ENCODE assay signal across 8 cellular contexts in the genomic region with DNA sequence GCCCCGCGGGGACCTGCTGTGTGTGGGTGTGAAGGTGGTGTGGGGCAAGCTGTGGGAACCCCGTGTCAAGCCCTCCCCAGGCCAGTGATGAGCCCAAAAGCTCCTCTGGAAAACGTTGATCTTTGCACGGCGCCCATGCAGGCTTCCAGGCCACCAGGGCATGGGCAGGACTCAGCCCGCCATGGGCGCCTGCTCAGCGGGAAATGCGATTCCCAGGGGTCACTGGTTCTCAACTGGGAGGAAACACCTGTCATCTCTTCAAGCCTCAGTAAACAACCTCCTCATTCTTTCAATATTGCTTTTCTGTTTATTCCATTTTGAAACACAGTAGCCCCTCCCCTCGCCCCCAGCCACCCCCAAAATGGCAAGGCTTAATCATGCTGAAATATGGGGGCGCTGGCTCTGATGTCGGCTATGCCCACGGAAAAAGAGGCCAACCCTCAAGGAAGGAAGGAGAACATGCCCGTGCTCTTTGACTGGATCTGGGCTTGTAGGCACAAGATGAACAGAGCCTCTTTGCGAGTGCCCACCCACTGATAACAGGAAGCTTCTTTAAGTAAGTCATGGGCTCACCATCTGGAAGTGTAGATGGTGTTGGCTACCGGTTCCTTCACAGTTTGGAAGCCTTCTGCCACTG. TPM values are rescaled to one million over a fixed set of nuclear protein-coding genes. Genes with fewer than 3 reads are reported as not detected.
DNase-seq lines count a peak whose midpoint lies in the region; ATAC-seq and TF ChIP-seq lines count a peak whose summit lies in the region.

No MANE protein-coding gene starts in this region.

- H3F3A ChIP-seq in DOHH2 (ENCODE audit: control insufficient read depth, insufficient read depth): peaks cover 15% of the 10 kb centered on the region

- H3K4me1 ChIP-seq in DOHH2 (ENCODE audit: control insufficient read depth, low read length) (peaks cover 74% of the 10 kb centered on the region), sigmoid colon (peaks cover 0 to 15% (median 11%) of the 10 kb centered on the region in 4 donors)

- H3K9me3 ChIP-seq in DOHH2 (ENCODE audit: control insufficient read depth, insufficient read depth, low read length): no peaks in the 10 kb centered on the region
- H3K9me3 ChIP-seq in sigmoid colon: no peaks in the 10 kb centered on the region

- no peak for TF ChIP-seq POLR2A in sigmoid colon (IDR thresholded peaks at IDR 0.05)

- intact Hi-C loops in sigmoid colon (cut with DNase I): no loop called here

- H4K20me1 ChIP-seq in DOHH2 (ENCODE audit: control insufficient read depth, insufficient read depth, low read depth, low read length): peaks cover 27% of the 10 kb centered on the region; the same call in 1 of the 2 replicates

- H3K27ac Mint-ChIP-seq in central memory CD8-positive, alpha-beta T cell (ENCODE audit: low read depth): peak overlapping the region; percentile 1
- no peak overlapping the region for H3K27ac Mint-ChIP-seq in endothelial cell (ENCODE audit: unreplicated experiment)

- TF ChIP-seq EP300 in sigmoid colon (IDR thresholded peaks at IDR 0.05): no peak

- peak overlapping the region; percentile 35 for H3K4me3 Mint-ChIP-seq in central memory CD8-positive, alpha-beta T cell
- no peak overlapping the region for H3K4me3 Mint-ChIP-seq in endothelial cell (ENCODE audit: unreplicated experiment)

- peaks cover 11% of the 10 kb centered on the region for H3K27me3 Mint-ChIP-seq in central memory CD8-positive, alpha-beta T cell
- peaks cover 2% of the 10 kb centered on the region for H3K27me3 Mint-ChIP-seq in endothelial cell (ENCODE audit: unreplicated experiment)

- no peaks in the 10 kb centered on the region for H3K9me2 ChIP-seq in DOHH2 (replicated peaks; ENCODE audit: control insufficient read depth, low read length)

- H3K79me2 ChIP-seq in DOHH2 (ENCODE audit: control insufficient read depth, low read length): peaks cover 64% of the 10 kb centered on the region

- H3K36me3 ChIP-seq in DOHH2 (ENCODE audit: control insufficient read depth, low read length) (peaks cover 43% of the 10 kb centered on the region), sigmoid colon (no peaks in the 10 kb centered on the region)

- DNase-seq in central memory CD8-positive, alpha-beta T cell (ENCODE audit: low spot score in 2 of 2): no peak
- no peak for DNase-seq in 8988T
- DNase-seq in inferior parietal cortex (ENCODE audit: extremely low spot score): no peak
- DNase-seq in sigmoid colon: no peak
- no peak for DNase-seq in endothelial cell (ENCODE audit: low spot score)

- peak overlapping the region; percentile 93 for H3K4me2 ChIP-seq in DOHH2 (ENCODE audit: low read length)

- 60 to 85% methylated on average over 17 of the region's 17 CpGs for WGBS in sigmoid colon, 2 donors

- no peaks in the 10 kb centered on the region for H3K9me3 Mint-ChIP-seq in central memory CD8-positive, alpha-beta T cell
- peaks cover 4% of the 10 kb centered on the region for H3K9me3 Mint-ChIP-seq in endothelial cell (ENCODE audit: unreplicated experiment)

- H3K27me3 ChIP-seq in DOHH2 (ENCODE audit: control insufficient read depth, low read length) (no peaks in the 10 kb centered on the region), sigmoid colon (no peaks in the 10 kb centered on the region)

- H3K27ac ChIP-seq in DOHH2 (ENCODE audit: low read depth, low read length): peak overlapping the region; percentile 97
- H3K27ac ChIP-seq in sigmoid colon: peak overlapping the region in 2 of 4 donors; percentile 10 to 55

- H3K4me3 ChIP-seq in DOHH2 (ENCODE audit: low read length): peak overlapping the region; percentile 87
- H3K4me3 ChIP-seq in sigmoid colon: peak overlapping the region in 1 of 4 donors; percentile 4

- peaks cover 3% of the 10 kb centered on the region for H3K36me3 Mint-ChIP-seq in central memory CD8-positive, alpha-beta T cell (ENCODE audit: insufficient read depth)
- peaks cover 4% of the 10 kb centered on the region for H3K36me3 Mint-ChIP-seq in endothelial cell (ENCODE audit: low read depth, unreplicated experiment)

- TF ChIP-seq CTCF in DOHH2 (IDR thresholded peaks at IDR 0.05; ENCODE audit: low read depth, low read length, poor library complexity, severe bottlenecking): no peak
- no peak for TF ChIP-seq CTCF in sigmoid colon (IDR thresholded peaks at IDR 0.05)
- no peak for TF ChIP-seq CTCF in endothelial cell (IDR thresholded peaks at IDR 0.05; ENCODE audit: unreplicated experiment)

- ATAC-seq in GM21360 (IDR thresholded peaks at IDR 0.05; ENCODE audit: unreplicated experiment): peak; percentile 38
- ATAC-seq in HG03469 (IDR thresholded peaks at IDR 0.05; ENCODE audit: unreplicated experiment): peak; percentile 19
- ATAC-seq in central memory CD8-positive, alpha-beta T cell (replicated peaks; ENCODE audit: extremely low read depth, poor library complexity, severe bottlenecking): no peak

- H3K4me1 Mint-ChIP-seq in central memory CD8-positive, alpha-beta T cell: peaks cover 5% of the 10 kb centered on the region
- H3K4me1 Mint-ChIP-seq in endothelial cell (ENCODE audit: unreplicated experiment): peaks cover 2% of the 10 kb centered on the region

RNA-seq across cellular contexts. Expression of a gene that starts 0.5 kb away (rescaled TPM):
- under 1 TPM in 1 of 4 donors, not detected in 3; 0.16 TPM for total RNA-seq in sigmoid colon
- polyA plus RNA-seq in sigmoid colon: 10 to 100 TPM in 1 of 3 donors, 1 to 10 TPM in 1, under 1 TPM in 1; 0.92 to 27.0 (median 1.2) TPM
- total RNA-seq in endothelial cell (ENCODE audit: unreplicated experiment): not detected
